ENCODE assay signal across 8 cellular contexts in the genomic region with DNA sequence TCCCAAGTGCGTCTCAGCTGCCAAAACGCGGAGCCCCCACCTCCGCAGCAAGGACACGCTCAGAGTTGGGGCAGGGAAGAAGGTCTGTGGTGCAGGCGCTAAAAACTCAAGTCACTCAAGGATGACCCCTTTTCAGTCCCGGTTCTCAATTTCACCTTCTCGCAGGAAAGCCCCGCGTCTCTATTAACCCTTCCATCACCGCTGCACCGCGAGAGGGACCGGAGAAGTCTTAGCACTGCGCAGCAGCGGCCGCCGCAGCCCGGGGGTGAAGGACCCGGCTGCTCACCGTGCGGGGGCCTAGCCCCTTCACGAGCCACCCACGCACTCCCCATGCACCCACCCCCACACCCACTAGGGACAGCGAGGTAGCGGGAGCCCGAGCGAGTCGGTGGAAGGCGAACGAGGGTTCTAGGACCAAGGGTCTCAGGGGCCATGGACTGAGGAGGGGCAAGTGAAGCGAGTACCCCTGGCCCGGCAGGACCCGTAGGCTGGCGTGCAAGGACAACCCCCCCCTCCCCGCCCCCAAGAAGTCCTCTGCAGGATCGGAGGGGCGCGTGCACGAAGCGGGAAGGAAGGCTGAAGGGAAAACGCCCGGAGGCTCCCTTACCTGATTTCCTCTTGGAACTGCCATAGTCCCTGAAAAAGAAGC.
DNase-seq lines count a peak whose midpoint lies in the region; ATAC-seq and TF ChIP-seq lines count a peak whose summit lies in the region.

No MANE protein-coding gene starts in this region.

- peaks cover 14% of the 10 kb centered on the region for H3K4me1 ChIP-seq in adipocyte (ENCODE audit: control insufficient read depth, insufficient read depth, low read length)

- no peaks in the 10 kb centered on the region for H3K9me3 ChIP-seq in adipocyte (ENCODE audit: control insufficient read depth, low read length)

- DNase-seq in G401 (ENCODE audit: low spot score), result peak; percentile 43
- DNase-seq in adipocyte (ENCODE audit: low read depth), result no peak
- no peak for DNase-seq in natural killer cell
- DNase-seq in NCI-H1694 (lab: John Stamatoyannopoulos, UW), result no peak
- DNase-seq in SIG-M5 (lab: John Stamatoyannopoulos, UW), result no peak
- no peak for DNase-seq in AG08396 (ENCODE audit: low spot score)

- H3K9me3 Mint-ChIP-seq in natural killer cell, result no peaks in the 10 kb centered on the region

- peaks cover 12 to 25% of the 10 kb centered on the region in 2 donors for H3K4me1 Mint-ChIP-seq in natural killer cell

- no peak for TF ChIP-seq CTCF in natural killer cell (IDR thresholded peaks at IDR 0.05)

- H3K36me3 Mint-ChIP-seq in natural killer cell, result no peaks in the 10 kb centered on the region

- H3K4me3 Mint-ChIP-seq in natural killer cell, result peak overlapping the region; percentile 54

- H3K27me3 Mint-ChIP-seq in natural killer cell (ENCODE audit: low read depth in 2 of 2), result peaks cover 0 to 15% of the 10 kb centered on the region in 2 donors

- peaks cover 7% of the 10 kb centered on the region for H3K27me3 ChIP-seq in adipocyte (replicated peaks; ENCODE audit: control insufficient read depth, insufficient read depth, low read length)

- H3K9ac ChIP-seq in adipocyte (ENCODE audit: low read length), result peak overlapping the region; percentile 35

- H3K36me3 ChIP-seq in adipocyte (ENCODE audit: control insufficient read depth, insufficient read depth, low read length, severe bottlenecking), result no peaks in the 10 kb centered on the region

- intact Hi-C loops in natural killer cell (cut with micrococcal nuclease), result no loop called here

- H3K27ac Mint-ChIP-seq in natural killer cell, result no peak overlapping the region

- in situ Hi-C loops in G401 (cut with HindIII; ENCODE audit: low sequenced_read_pairs), result no loop called here

- peak; percentile 46 for ATAC-seq in GM19397 (IDR thresholded peaks at IDR 0.05; ENCODE audit: unreplicated experiment)
- peak; percentile 54 for ATAC-seq in HG03378 (IDR thresholded peaks at IDR 0.05; ENCODE audit: unreplicated experiment)
- ATAC-seq in natural killer cell, result peak in 2 of 3 donors; percentile 27 to 50

- peak overlapping the region; percentile 56 for H3K4me3 ChIP-seq in adipocyte (ENCODE audit: low read length)
